8 cellular contexts compared by ENCODE assay signal in genomic region chr3:3125977-3126376, GRCh38. TPM values are rescaled to one million over a fixed set of nuclear protein-coding genes. Genes with fewer than 3 reads are reported as not detected.
DNase-seq lines count a peak whose midpoint lies in the region; ATAC-seq and TF ChIP-seq lines count a peak whose summit lies in the region.

No MANE protein-coding gene starts in this region.

- POLR2A ChIA-PET in activated B cell treated with CpG ODN at 0.5 μM for 24 hours (lab: Charles Lee), result interaction anchor here (0.7 kb wide), 1 partner anchor 19 kb away, joined by 6 read pairs; no protein-coding TSS in a partner anchor

- H3K27me3 ChIP-seq in H7 (ENCODE audit: control insufficient read depth, insufficient read depth, low read length) (no peaks in the 10 kb centered on the region), gastroesophageal sphincter (no peaks in the 10 kb centered on the region), skeletal muscle tissue (ENCODE audit: control insufficient read depth in 3 of 3, insufficient read depth in 3 of 3, low read length in 3 of 3) (no peaks in the 10 kb centered on the region)

- no peak for TF ChIP-seq POLR2A in gastroesophageal sphincter (IDR thresholded peaks at IDR 0.05)

- intact Hi-C loops in activated B cell treated with CpG ODN at 0.5 μM for 24 hours (cut with micrococcal nuclease), result loop anchor here (1.0 to 10.0 kb wide), 6 partner anchors 19 to 1999 kb away; partner anchors contain the start of genes ARL8B, CRBN, ITPR1 and SETMAR

- H3K4me3 ChIP-seq in H7 (ENCODE audit: insufficient read depth, low read depth, low read length), result peak overlapping the region; percentile 97
- H3K4me3 ChIP-seq in gastroesophageal sphincter, result peak overlapping the region; percentile 59 to 92
- H3K4me3 ChIP-seq in skeletal muscle tissue (ENCODE audit: low read length in 3 of 3), result peak overlapping the region; percentile 90 to 100 (median 97)

- ATAC-seq in activated B cell treated with CpG ODN at 0.5 μM for 24 hours (ENCODE audit: low read depth) (no peak), gastroesophageal sphincter (no peak), HG03097 (IDR thresholded peaks at IDR 0.05; ENCODE audit: low FRiP score, unreplicated experiment) (no peak), HG02798 (IDR thresholded peaks at IDR 0.05; ENCODE audit: poor library complexity, unreplicated experiment) (no peak)

- H3K36me3 ChIP-seq in H7 (replicated peaks; ENCODE audit: control insufficient read depth, insufficient read depth, low read length), result peaks cover 8% of the 10 kb centered on the region
- peaks cover 0 to 23% of the 10 kb centered on the region in 2 donors for H3K36me3 ChIP-seq in gastroesophageal sphincter
- peaks cover 7 to 9% (median 8%) of the 10 kb centered on the region in 3 donors for H3K36me3 ChIP-seq in skeletal muscle tissue (ENCODE audit: control insufficient read depth in 3 of 3, insufficient read depth in 3 of 3, low read length in 3 of 3)

- peaks cover 28% of the 10 kb centered on the region for H3K4me1 Mint-ChIP-seq in activated B cell treated with CpG ODN at 0.5 μM for 24 hours

- WGBS in gastroesophageal sphincter (ENCODE audit: low coverage in 1 of 2), 2 donors, result 88 to 90% methylated on average over 18 to 20 of the region's 24 CpGs

- no peaks in the 10 kb centered on the region for H3K9me3 Mint-ChIP-seq in activated B cell treated with CpG ODN at 0.5 μM for 24 hours

- peak overlapping the region; percentile 84 to 95 (median 91) for H3K9ac ChIP-seq in skeletal muscle tissue (ENCODE audit: low read depth in 1 of 3, low read length in 3 of 3)

- H3K36me3 Mint-ChIP-seq in activated B cell treated with CpG ODN at 0.5 μM for 24 hours (ENCODE audit: low read depth), result peaks cover 22% of the 10 kb centered on the region

- TF ChIP-seq CTCF in activated B cell treated with CpG ODN at 0.5 μM for 24 hours (IDR thresholded peaks at IDR 0.05) (no peak), gastroesophageal sphincter (IDR thresholded peaks at IDR 0.05) (no peak)

- H3K27ac ChIP-seq in gastroesophageal sphincter, result peak overlapping the region; percentile 66 to 96 (median 92)
- peak overlapping the region; percentile 85 for H3K27ac ChIP-seq in skeletal muscle tissue (ENCODE audit: low read depth, low read length)

- no peak for DNase-seq in H7
- no peak for DNase-seq in activated B cell treated with CpG ODN at 0.5 μM for 24 hours
- DNase-seq in AML-193 (lab: John Stamatoyannopoulos, UW), result no peak
- DNase-seq in NCI-H2171 (lab: John Stamatoyannopoulos, UW), result no peak

- H3K4me1 ChIP-seq in gastroesophageal sphincter (peaks cover 0 to 32% (median 7%) of the 10 kb centered on the region in 3 donors), skeletal muscle tissue (ENCODE audit: control insufficient read depth in 3 of 3, insufficient read depth in 3 of 3, low read length in 3 of 3) (peaks cover 6 to 16% (median 10%) of the 10 kb centered on the region in 3 donors)

- H3K4me3 Mint-ChIP-seq in activated B cell treated with CpG ODN at 0.5 μM for 24 hours, result peak overlapping the region; percentile 96

- H3K9me3 ChIP-seq in gastroesophageal sphincter, result no peaks in the 10 kb centered on the region
- no peaks in the 10 kb centered on the region for H3K9me3 ChIP-seq in skeletal muscle tissue (ENCODE audit: control insufficient read depth in 3 of 3, low read length in 3 of 3)

- no peaks in the 10 kb centered on the region for H3K27me3 Mint-ChIP-seq in activated B cell treated with CpG ODN at 0.5 μM for 24 hours

- H3K27ac Mint-ChIP-seq in activated B cell treated with CpG ODN at 0.5 μM for 24 hours, result peak overlapping the region; percentile 93

- CTCF ChIA-PET in activated B cell treated with CpG ODN at 0.5 μM for 24 hours (lab: Charles Lee), result no interaction called here

- no peak for TF ChIP-seq EP300 in gastroesophageal sphincter (IDR thresholded peaks at IDR 0.05)

RNA-seq across cellular contexts. Expression of gene TRNT1, which starts 0.8 kb away (rescaled TPM):
- 14.3 and 14.7 TPM in 2 replicates for total RNA-seq in H7 (2014; rRNA removed; shearing (Covaris generic))
- total RNA-seq in activated B cell treated with CpG ODN at 0.5 μM for 24 hours (40.1 and 51.3 TPM in 2 replicates), gastroesophageal sphincter (10 to 100 TPM in 2 of 4 donors, 1 to 10 TPM in 2; 8.7 to 20.6 (median 12.2) TPM), skeletal muscle tissue (26.6 TPM)

RNA-seq across cellular contexts. Expression of gene IL5RA, which starts 15.8 kb away (rescaled TPM):
- not detected in 2 replicates for total RNA-seq in H7 (2014; rRNA removed; shearing (Covaris generic))
- not detected in 2 replicates for total RNA-seq in activated B cell treated with CpG ODN at 0.5 μM for 24 hours
- under 1 TPM in 3 of 4 donors, not detected in 1; 0.15 to 0.81 (median 0.72) TPM for total RNA-seq in gastroesophageal sphincter
- total RNA-seq in skeletal muscle tissue, result not detected

RNA-seq across cellular contexts. Expression of gene CRBN, which starts 53.5 kb away (rescaled TPM):
- total RNA-seq in H7 (2014; rRNA removed; shearing (Covaris generic)), result 20.5 and 32.6 TPM in 2 replicates
- 47.8 and 58.2 TPM in 2 replicates for total RNA-seq in activated B cell treated with CpG ODN at 0.5 μM for 24 hours
- 100 to 1,000 TPM in 3 of 4 donors, 10 to 100 TPM in 1; 56.1 to 205 (median 124) TPM for total RNA-seq in gastroesophageal sphincter
- 76.2 TPM for total RNA-seq in skeletal muscle tissue
